In the genomic region with DNA sequence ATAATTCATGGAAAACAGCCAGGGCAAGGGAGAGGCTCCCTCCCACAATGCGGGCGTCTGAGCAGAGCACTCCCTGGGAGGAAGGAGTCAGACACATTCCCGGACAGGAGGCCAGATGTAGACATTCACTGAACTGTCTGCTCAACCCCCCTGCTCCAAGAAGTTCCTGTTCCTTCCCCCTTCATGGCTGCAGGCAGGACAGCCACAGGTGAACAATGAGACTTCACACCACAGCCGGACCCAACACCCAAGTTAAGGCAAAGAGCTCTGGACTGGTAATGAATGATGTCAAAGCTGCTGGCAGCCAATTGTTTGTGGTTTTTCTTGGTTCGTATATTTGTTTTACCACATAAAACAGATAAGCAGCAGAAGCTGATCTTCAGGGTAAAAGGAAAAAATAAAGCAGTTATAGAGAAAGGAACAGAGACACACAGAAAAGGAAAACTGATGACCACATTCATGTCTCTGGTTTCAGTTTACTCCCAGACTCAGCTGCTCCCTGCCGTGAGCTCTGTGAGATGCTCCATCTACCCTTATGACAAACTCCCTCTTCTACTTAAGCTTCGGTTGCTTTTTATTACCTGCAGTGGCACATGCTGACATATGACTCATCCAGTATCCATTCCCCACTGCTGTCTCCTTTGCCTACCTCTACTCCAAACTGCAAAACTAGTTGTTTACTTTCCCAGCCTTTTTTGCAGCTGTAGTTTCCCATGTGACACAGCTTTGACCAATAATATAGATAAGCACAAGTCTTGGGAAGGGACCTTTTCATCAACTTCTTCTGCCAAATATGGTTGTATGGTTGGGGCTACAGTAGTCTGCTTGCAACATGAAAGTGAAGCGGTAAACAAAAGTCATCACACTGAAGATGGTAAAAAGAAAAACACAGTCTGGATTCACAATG, we compare ENCODE assay signal across 8 cellular contexts. TPM values are rescaled to one million over a fixed set of nuclear protein-coding genes. Genes with fewer than 3 reads are reported as not detected.
A peak's percentile ranks its signal among the peaks of the same experiment; 100 is the strongest.
DNase-seq lines count a peak whose midpoint lies in the region; ATAC-seq lines count a peak whose summit lies in the region.

No MANE protein-coding gene starts in this region.

- H3K27me3 ChIP-seq in mesendoderm (ENCODE audit: insufficient read depth, low read length, poor library complexity): no peaks in the 10 kb centered on the region

- WGBS in mesendoderm (ENCODE audit: extremely low coverage, insufficient coverage, low lambda C conversion rate): no CpG with 5 or more reads among the region's 8 CpGs

- no peak overlapping the region for H2BK120ac ChIP-seq in mesendoderm (ENCODE audit: low read depth, low read length)

- no peak overlapping the region for H3K27ac ChIP-seq in mesendoderm (ENCODE audit: low read depth, low read length)

- H4K8ac ChIP-seq in mesendoderm (ENCODE audit: low read depth, low read length): no peak overlapping the region

- intact Hi-C loops in activated CD4-positive, alpha-beta T cell treated with anti-CD3 and anti-CD28 coated beads for 36 hours (cut with DNase I, micrococcal nuclease): loop anchor here (1.0 to 5.0 kb wide), 3 partner anchors 16 to 90 kb away; partner anchors contain the start of gene DBR1 (in 1 of the 2)

- H3K56ac ChIP-seq in mesendoderm (ENCODE audit: low read length): no peak overlapping the region

- H2AK5ac ChIP-seq in mesendoderm (ENCODE audit: low read length): no peak overlapping the region

- H3K9me3 Mint-ChIP-seq in activated CD4-positive, alpha-beta T cell treated with anti-CD3 and anti-CD28 coated beads for 36 hours (ENCODE audit: low read depth): no peaks in the 10 kb centered on the region

- no peak overlapping the region for H2BK5ac ChIP-seq in mesendoderm (ENCODE audit: low read length)

- H3K4me1 Mint-ChIP-seq in activated CD4-positive, alpha-beta T cell treated with anti-CD3 and anti-CD28 coated beads for 36 hours: peaks cover 36% of the 10 kb centered on the region

- peaks cover 4% of the 10 kb centered on the region for H3K36me3 ChIP-seq in mesendoderm (ENCODE audit: control insufficient read depth, insufficient read depth, low read length)

- H4K5ac ChIP-seq in mesendoderm (ENCODE audit: low read length): no peak overlapping the region

- H3K4ac ChIP-seq in mesendoderm (ENCODE audit: low read depth, low read length): no peak overlapping the region

- H3K79me1 ChIP-seq in mesendoderm (ENCODE audit: low read length): no peaks in the 10 kb centered on the region

- no peak overlapping the region for H3K18ac ChIP-seq in mesendoderm (ENCODE audit: low read length)

- DNase-seq in activated CD4-positive, alpha-beta T cell treated with anti-CD3 and anti-CD28 coated beads for 36 hours: peak; percentile 38
- DNase-seq in activated CD4-positive, alpha-beta T cell treated with anti-CD3 and anti-CD28 coated beads for 1 hour: no peak
- DNase-seq in LHCN-M2 (ENCODE audit: low read depth) (peak; percentile 85), amniotic epithelial cell (ENCODE audit: low read depth) (peak; percentile 95), mesendoderm (peak; percentile 71), occipital lobe (lab: John Stamatoyannopoulos, UW) (no peak), dermis blood vessel endothelial cell (no peak), globus pallidus (ENCODE audit: low spot score) (no peak)

- CTCF ChIA-PET in activated CD4-positive, alpha-beta T cell treated with anti-CD3 and anti-CD28 coated beads for 36 hours (lab: Charles Lee): interaction anchor here (0.6 to 3.5 kb wide), 8 partner anchors 11 to 526 kb away, joined by 3 to 15 read pairs (median 4); partner anchors contain the start of gene FAIM

- ATAC-seq in activated CD4-positive, alpha-beta T cell treated with anti-CD3 and anti-CD28 coated beads for 36 hours: peak; percentile 80

- POLR2A ChIA-PET in activated CD4-positive, alpha-beta T cell treated with anti-CD3 and anti-CD28 coated beads for 36 hours (lab: Charles Lee): interaction anchor here (0.6 to 0.7 kb wide), 3 partner anchors 9 to 973 kb away, joined by 3 read pairs; no protein-coding TSS in a partner anchor

- H3K36me3 Mint-ChIP-seq in activated CD4-positive, alpha-beta T cell treated with anti-CD3 and anti-CD28 coated beads for 36 hours (ENCODE audit: low read depth): no peaks in the 10 kb centered on the region

- H3K9ac ChIP-seq in mesendoderm (ENCODE audit: low read length): no peak overlapping the region

- H3K4me1 ChIP-seq in mesendoderm (ENCODE audit: control insufficient read depth, low read depth, low read length): peaks cover 2% of the 10 kb centered on the region

- no peak overlapping the region for H2BK15ac ChIP-seq in mesendoderm (replicated peaks; ENCODE audit: low read depth)

- H3K4me2 ChIP-seq in mesendoderm (ENCODE audit: low read length): no peak overlapping the region

- H3K4me3 ChIP-seq in mesendoderm (ENCODE audit: low read length): no peak overlapping the region

- H3K23ac ChIP-seq in mesendoderm (ENCODE audit: low read length): no peak overlapping the region

- H3K4me3 Mint-ChIP-seq in activated CD4-positive, alpha-beta T cell treated with anti-CD3 and anti-CD28 coated beads for 36 hours: peak overlapping the region; percentile 1

- peaks cover 4% of the 10 kb centered on the region for H3K27me3 Mint-ChIP-seq in activated CD4-positive, alpha-beta T cell treated with anti-CD3 and anti-CD28 coated beads for 36 hours

- H3K79me2 ChIP-seq in mesendoderm (ENCODE audit: control insufficient read depth, insufficient read depth, low read length): no peaks in the 10 kb centered on the region

- H3K27ac Mint-ChIP-seq in activated CD4-positive, alpha-beta T cell treated with anti-CD3 and anti-CD28 coated beads for 36 hours: peak overlapping the region; percentile 11

RNA-seq across cellular contexts. Expression of gene DZIP1L, which starts 33.1 kb away (rescaled TPM):
- not detected for total RNA-seq in activated CD4-positive, alpha-beta T cell treated with anti-CD3 and anti-CD28 coated beads for 36 hours
- total RNA-seq in LHCN-M2 (2014; rRNA removed): 18.3 and 18.9 TPM in 2 replicates
- polyA plus RNA-seq in LHCN-M2 (2012): 6.1 TPM
- 2.6 TPM for polyA plus RNA-seq in mesendoderm (2013, experiment 1 of 2)
- 2.6 TPM for polyA plus RNA-seq in mesendoderm (2013, experiment 2 of 2)
- total RNA-seq in occipital lobe: 9.2 TPM
- total RNA-seq in dermis blood vessel endothelial cell: 2.4 and 4.6 TPM in 2 replicates

RNA-seq across cellular contexts. Expression of gene A4GNT, which starts 49.9 kb away (rescaled TPM):
- total RNA-seq in activated CD4-positive, alpha-beta T cell treated with anti-CD3 and anti-CD28 coated beads for 36 hours: not detected
- total RNA-seq in LHCN-M2 (2014; rRNA removed): not detected in 2 replicates
- polyA plus RNA-seq in LHCN-M2 (2012): not detected
- not detected for polyA plus RNA-seq in mesendoderm (2013, experiment 1 of 2)
- not detected for polyA plus RNA-seq in mesendoderm (2013, experiment 2 of 2)
- not detected for total RNA-seq in occipital lobe
- not detected in 2 replicates for total RNA-seq in dermis blood vessel endothelial cell

Comparison
In these comparisons a context has a peak if more than half of its experiments do, and no peak if none do; other contexts are left out.
1. DNase-seq: peak in activated CD4-positive, alpha-beta T cell treated with anti-CD3 and anti-CD28 coated beads for 36 hours (single experiment), LHCN-M2 (single experiment), amniotic epithelial cell (single experiment) and mesendoderm (single experiment); none in activated CD4-positive, alpha-beta T cell treated with anti-CD3 and anti-CD28 coated beads for 1 hour (single experiment), occipital lobe (single experiment), dermis blood vessel endothelial cell (single experiment) and globus pallidus (single experiment).